1 cellular context compared by ENCODE assay signal in genomic region chr6:110958332-110959192, GRCh38.
TF ChIP-seq lines count a peak whose summit lies in the region.

GTF3C6 (plus strand) TSS chr6:110958706; CDS start chr6:110958770, 64 bp downstream.

TF ChIP-seq in K562, 482 proteins besides CTCF, POLR2A, EP300 and RAD21 (continued from another document and continues in another):
- TF ChIP-seq ZBTB40 (IDR thresholded peaks at IDR 0.05), result peak; percentile 59; the same call in 1 of the 2 replicates
- TF ChIP-seq ZBTB40 (CRISPR knock-in tag; IDR thresholded peaks at IDR 0.05), result no peak
- peak; percentile 97 for TF ChIP-seq TAF7 (tag; IDR thresholded peaks at IDR 0.05)
- 0 out of 2 replicates have a peak, but pooled peaks have one; percentile 27 for TF ChIP-seq PHB (CRISPR knock-in tag; IDR thresholded peaks at IDR 0.05)
- peak; percentile 89 for TF ChIP-seq RBBP5 (IDR thresholded peaks at IDR 0.05; ENCODE audit: borderline replicate concordance, insufficient read depth, low read length, poor library complexity, severe bottlenecking)
- peak; percentile 99 for TF ChIP-seq ATF6 (CRISPR knock-in tag; IDR thresholded peaks at IDR 0.05)
- TF ChIP-seq ZNF347 (CRISPR knock-in tag; IDR thresholded peaks at IDR 0.05; ENCODE audit: low read depth), result peak; percentile 37; the same call in 1 of the 2 replicates
- TF ChIP-seq ZNF583 (CRISPR knock-in tag; IDR thresholded peaks at IDR 0.05), result peak; percentile 53; the same call in 1 of the 2 replicates
- peak; percentile 77 to 86 for TF ChIP-seq E2F6 (IDR thresholded peaks at IDR 0.05; ENCODE audit: borderline replicate concordance in 1 of 2, extremely low read depth in 1 of 2, insufficient read depth in 1 of 2, insufficient read length in 1 of 2, low read depth in 1 of 2, low read length in 1 of 2, poor library complexity in 1 of 2, severe bottlenecking in 1 of 2)
- TF ChIP-seq HIVEP1 (CRISPR knock-in tag; IDR thresholded peaks at IDR 0.05), result no peak
- no peak for TF ChIP-seq POLR3G (IDR thresholded peaks at IDR 0.05; ENCODE audit: extremely low read depth, insufficient read length, insufficient replicate concordance)
- TF ChIP-seq ZNF24 (IDR thresholded peaks at IDR 0.05), result peak; percentile 43; the same call in 1 of the 2 replicates
- TF ChIP-seq ZNF407 (IDR thresholded peaks at IDR 0.05; ENCODE audit: low read depth), result peak; percentile 90
- no peak for TF ChIP-seq PTTG1 (tag; IDR thresholded peaks at IDR 0.05; ENCODE audit: low read depth)
- TF ChIP-seq SOX6 (IDR thresholded peaks at IDR 0.05), result no peak
- no peak for TF ChIP-seq ZC3H11A (IDR thresholded peaks at IDR 0.05; ENCODE audit: low read depth, low read length)
- TF ChIP-seq ZNF639 (CRISPR knock-in tag; conservative IDR thresholded peaks at IDR 0.05 in 1 of 2, IDR thresholded peaks at IDR 0.05 in 1 of 2), result peak in 1 of 2 experiments; percentile 92; a peak in 2 of 4 replicates
- no peak; a peak in 2 of 6 replicates for TF ChIP-seq ZBTB11 (CRISPR knock-in tag; IDR thresholded peaks at IDR 0.05)
- TF ChIP-seq RBFOX2 (IDR thresholded peaks at IDR 0.05; ENCODE audit: low read depth, low read length), result peak; percentile 99
- TF ChIP-seq MAFG (tag; conservative IDR thresholded peaks at IDR 0.05), result no peak
- TF ChIP-seq NR3C1 (CRISPR knock-in tag; IDR thresholded peaks at IDR 0.05), result 0 out of 2 replicates have a peak, but pooled peaks have one; percentile 71
- no peak for TF ChIP-seq HOMEZ (CRISPR knock-in tag; IDR thresholded peaks at IDR 0.05)
- TF ChIP-seq CSDE1 (IDR thresholded peaks at IDR 0.05), result peak; percentile 70 to 71; a peak in 1 of 4 replicates
